1 cellular context compared by ENCODE assay signal in genomic region chr1:35715568-35716002, GRCh38.
TF ChIP-seq lines count a peak whose summit lies in the region.

No MANE protein-coding gene starts in this region.

TF ChIP-seq in endothelial cell of umbilical vein, 7 proteins besides CTCF, POLR2A, EP300 and RAD21 (continued from another document):
- no peak for TF ChIP-seq MAX (IDR thresholded peaks at IDR 0.05; ENCODE audit: insufficient read depth, insufficient read length)
- no peak for TF ChIP-seq EZH2 (IDR thresholded peaks at IDR 0.05; ENCODE audit: borderline replicate concordance, low read depth, low read length, severe bottlenecking)
- TF ChIP-seq FOS (IDR thresholded peaks at IDR 0.05; ENCODE audit: borderline replicate concordance, insufficient read depth, low read length): no peak
- TF ChIP-seq POLR2AphosphoS5 (IDR thresholded peaks at IDR 0.05; ENCODE audit: insufficient read depth, low read depth, low read length): no peak
- no peak for TF ChIP-seq JUN (IDR thresholded peaks at IDR 0.05; ENCODE audit: borderline replicate concordance, insufficient read depth, insufficient read length, low read depth)
TF ChIP-seq in endothelial cell of umbilical vein: peak in this region for 0.
